13 cellular contexts compared by ENCODE assay signal in the genomic region with DNA sequence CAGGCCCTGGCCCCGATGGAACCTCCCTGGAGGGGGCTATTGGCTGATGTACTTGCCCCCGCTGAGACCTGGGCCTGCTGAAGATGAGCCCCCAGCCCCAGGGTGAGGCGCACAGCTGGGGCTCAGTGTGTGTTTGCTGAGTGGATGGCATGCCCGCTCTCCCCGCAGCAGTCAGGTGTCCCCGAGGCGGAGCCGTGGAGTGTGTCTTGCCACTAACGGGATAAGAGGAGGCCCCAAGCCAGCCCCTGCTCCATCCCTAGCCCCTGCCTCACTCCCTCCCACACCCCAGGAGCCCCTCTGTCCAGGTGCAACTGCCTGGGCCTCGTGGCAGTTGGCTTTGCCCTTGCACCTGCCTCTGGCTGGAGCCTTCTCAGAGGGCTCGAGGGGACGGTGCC.
A peak's percentile ranks its signal among the peaks of the same experiment; 100 is the strongest.
DNase-seq lines count a peak whose midpoint lies in the region; ATAC-seq, FAIRE-seq and TF ChIP-seq lines count a peak whose summit lies in the region.
"Had no signal": no experiment of that assay in that cellular context is flagged by ENCODE, and none has a peak within 500 bp of the region (broad histone marks: within the 10 kb centered on the region; RNA-seq: fewer than 3 reads in every experiment).

No MANE protein-coding gene starts in this region.

- H4K20me1 ChIP-seq in smooth muscle cell (ENCODE audit: low read depth), result no peaks in the 10 kb centered on the region

- no peak overlapping the region for H3K9ac ChIP-seq in smooth muscle cell (ENCODE audit: low read depth)

- H3K4me3 Mint-ChIP-seq in CD4-positive, CD25-positive, alpha-beta regulatory T cell, result no peak overlapping the region
- no peak overlapping the region for H3K4me3 Mint-ChIP-seq in activated B cell treated with CpG ODN at 0.5 μM for 24 hours
- no peak overlapping the region for H3K4me3 Mint-ChIP-seq in immature natural killer cell
- H3K4me3 Mint-ChIP-seq: activated CD4-positive, alpha-beta T cell treated with anti-CD3 and anti-CD28 coated beads, Interleukin-2, amount 10 ng/mL, durations not matched to agents 7 days and 5 days; CD4-positive, alpha-beta memory T cell had no signal

- POLR2A ChIA-PET in activated B cell treated with CpG ODN at 0.5 μM for 24 hours (lab: Charles Lee), result interaction anchor here (0.7 to 1.6 kb wide), 2 partner anchors 18 to 1022 kb away, joined by 3 to 6 read pairs; no protein-coding TSS in a partner anchor

- H2AFZ ChIP-seq in smooth muscle cell (ENCODE audit: low read depth), result no peak overlapping the region

- CTCF ChIA-PET in activated B cell treated with CpG ODN at 0.5 μM for 24 hours (lab: Charles Lee), result interaction anchor here (1.0 kb wide), 1 partner anchor 25 kb away, joined by 3 read pairs; no protein-coding TSS in a partner anchor

- no peak for ATAC-seq in CD4-positive, CD25-positive, alpha-beta regulatory T cell (ENCODE audit: low read depth in 2 of 2)
- no peak for ATAC-seq in activated B cell treated with CpG ODN at 0.5 μM for 24 hours (ENCODE audit: low read depth)
- ATAC-seq in right cardiac atrium, result peak in 1 of 2 donors; percentile 2
- no peak for ATAC-seq in GM18498 (IDR thresholded peaks at IDR 0.05; ENCODE audit: unreplicated experiment)

- no peak overlapping the region for H3K4me3 ChIP-seq in CD4-positive, CD25-positive, alpha-beta regulatory T cell (ENCODE audit: low read depth, low read length)
- H3K4me3 ChIP-seq in right cardiac atrium (ENCODE audit: low read length) (no peak overlapping the region), smooth muscle cell (no peak overlapping the region)
- H3K4me3 ChIP-seq: pancreas had no signal

- no peaks in the 10 kb centered on the region for H3K36me3 Mint-ChIP-seq in CD4-positive, CD25-positive, alpha-beta regulatory T cell
- no peaks in the 10 kb centered on the region for H3K36me3 Mint-ChIP-seq in activated B cell treated with CpG ODN at 0.5 μM for 24 hours (ENCODE audit: low read depth)
- H3K36me3 Mint-ChIP-seq in immature natural killer cell, result no peaks in the 10 kb centered on the region
- H3K36me3 Mint-ChIP-seq: CD4-positive, alpha-beta memory T cell had no signal

- no peak for TF ChIP-seq POLR2A in GM12891 (IDR thresholded peaks at IDR 0.05; ENCODE audit: low read depth, low read length)

- H3K27ac ChIP-seq in CD4-positive, CD25-positive, alpha-beta regulatory T cell (ENCODE audit: insufficient read depth, low read length, poor library complexity, severe bottlenecking), result peak overlapping the region; percentile 61
- H3K27ac ChIP-seq in right cardiac atrium (ENCODE audit: low read length) (peak overlapping the region; percentile 5), smooth muscle cell (ENCODE audit: low read depth) (peak overlapping the region; percentile 44)
- H3K27ac ChIP-seq: pancreas had no signal

- H3K27ac Mint-ChIP-seq in CD4-positive, CD25-positive, alpha-beta regulatory T cell, result peak overlapping the region; percentile 84 to 91 (median 86)
- H3K27ac Mint-ChIP-seq in activated B cell treated with CpG ODN at 0.5 μM for 24 hours (peak overlapping the region; percentile 86), immature natural killer cell (peak overlapping the region in 1 of 6 donors; percentile 4)

- H3F3A ChIP-seq in smooth muscle cell (ENCODE audit: low read depth), result no peaks in the 10 kb centered on the region

- no peak overlapping the region for H3K4me2 ChIP-seq in smooth muscle cell

- WGBS in right cardiac atrium, result 53% methylated on average over 12 of the region's 12 CpGs
- WGBS in smooth muscle cell (ENCODE audit: low lambda C conversion rate), result 86% methylated on average over 12 of the region's 12 CpGs

- peaks cover 12% of the 10 kb centered on the region for H3K4me1 ChIP-seq in CD4-positive, CD25-positive, alpha-beta regulatory T cell (ENCODE audit: control insufficient read depth, insufficient read depth, low read length, poor library complexity, severe bottlenecking)
- H3K4me1 ChIP-seq in right cardiac atrium (ENCODE audit: control insufficient read depth, insufficient read depth, low read length) (no peaks in the 10 kb centered on the region), smooth muscle cell (ENCODE audit: low read depth) (no peaks in the 10 kb centered on the region)
- H3K4me1 ChIP-seq: pancreas had no signal

- H3K27me3 ChIP-seq in CD4-positive, CD25-positive, alpha-beta regulatory T cell (ENCODE audit: control insufficient read depth, insufficient read depth, low read length), result no peaks in the 10 kb centered on the region
- H3K27me3 ChIP-seq in right cardiac atrium (ENCODE audit: control insufficient read depth, insufficient read depth) (no peaks in the 10 kb centered on the region), smooth muscle cell (ENCODE audit: low read depth) (no peaks in the 10 kb centered on the region)
- H3K27me3 ChIP-seq: pancreas had no signal

- no peak for FAIRE-seq in GM12891 (lab: Jason Lieb, UNC)
- FAIRE-seq: pancreas had no signal

- no peaks in the 10 kb centered on the region for H3K9me3 ChIP-seq in CD4-positive, CD25-positive, alpha-beta regulatory T cell (ENCODE audit: control insufficient read depth in 2 of 2, low read length in 2 of 2)
- H3K9me3 ChIP-seq in right cardiac atrium (ENCODE audit: control insufficient read depth, low read length) (no peaks in the 10 kb centered on the region), smooth muscle cell (replicated peaks; ENCODE audit: low read depth) (no peaks in the 10 kb centered on the region)
- H3K9me3 ChIP-seq: pancreas had no signal

- H3K9me3 Mint-ChIP-seq in CD4-positive, CD25-positive, alpha-beta regulatory T cell, result no peaks in the 10 kb centered on the region
- H3K9me3 Mint-ChIP-seq in activated B cell treated with CpG ODN at 0.5 μM for 24 hours (no peaks in the 10 kb centered on the region), immature natural killer cell (no peaks in the 10 kb centered on the region)
- H3K9me3 Mint-ChIP-seq: activated CD4-positive, alpha-beta T cell treated with anti-CD3 and anti-CD28 coated beads, Interleukin-2, amount 10 ng/mL, durations not matched to agents 7 days and 5 days; CD4-positive, alpha-beta memory T cell had no signal

- no peak for DNase-seq in CD4-positive, CD25-positive, alpha-beta regulatory T cell
- no peak for DNase-seq in activated B cell treated with CpG ODN at 0.5 μM for 24 hours
- peak in 2 of 3 donors; percentile 24 to 40 for DNase-seq in right cardiac atrium
- DNase-seq in smooth muscle cell (lab: John Stamatoyannopoulos, UW; ENCODE audit: unreplicated experiment), result no peak
- DNase-seq in immature natural killer cell, result no peak
- no peak for DNase-seq in germinal center (ENCODE audit: low spot score)
- no peak for DNase-seq in GM12891 (ENCODE audit: insufficient read length, low spot score)
- DNase-seq: activated CD4-positive, alpha-beta T cell treated with anti-CD3 and anti-CD28 coated beads, Interleukin-2, amount 10 ng/mL, durations not matched to agents 7 days and 5 days; CD4-positive, alpha-beta memory T cell; NCI-H510A; T-helper 2 cell had no signal

- peaks cover 0 to 8% (median 2%) of the 10 kb centered on the region in 4 donors for H3K4me1 Mint-ChIP-seq in CD4-positive, CD25-positive, alpha-beta regulatory T cell
- H3K4me1 Mint-ChIP-seq in activated B cell treated with CpG ODN at 0.5 μM for 24 hours, result peaks cover 10% of the 10 kb centered on the region
- H3K4me1 Mint-ChIP-seq in immature natural killer cell, result no peaks in the 10 kb centered on the region
- H3K4me1 Mint-ChIP-seq: CD4-positive, alpha-beta memory T cell had no signal

- no peaks in the 10 kb centered on the region for H3K36me3 ChIP-seq in CD4-positive, CD25-positive, alpha-beta regulatory T cell (ENCODE audit: control insufficient read depth, insufficient read depth, low read length)
- H3K36me3 ChIP-seq in smooth muscle cell (ENCODE audit: low read depth), result no peaks in the 10 kb centered on the region
- H3K36me3 ChIP-seq: pancreas had no signal

- H3K27me3 Mint-ChIP-seq in CD4-positive, CD25-positive, alpha-beta regulatory T cell, result no peaks in the 10 kb centered on the region
- H3K27me3 Mint-ChIP-seq in activated B cell treated with CpG ODN at 0.5 μM for 24 hours (no peaks in the 10 kb centered on the region), immature natural killer cell (ENCODE audit: low read depth in 3 of 3) (peaks cover 0 to 3% (median 2%) of the 10 kb centered on the region in 3 donors)
- H3K27me3 Mint-ChIP-seq: activated CD4-positive, alpha-beta T cell treated with anti-CD3 and anti-CD28 coated beads, Interleukin-2, amount 10 ng/mL, durations not matched to agents 7 days and 5 days; CD4-positive, alpha-beta memory T cell had no signal

- intact Hi-C loops in activated B cell treated with CpG ODN at 0.5 μM for 24 hours (cut with micrococcal nuclease), result loop anchor here (1.0 kb wide), 1 partner anchor 18 kb away; no protein-coding TSS in a partner anchor
- intact Hi-C loops in right cardiac atrium (cut with DNase I), result no loop called here

- TF ChIP-seq CTCF in activated B cell treated with CpG ODN at 0.5 μM for 24 hours (IDR thresholded peaks at IDR 0.05) (no peak), smooth muscle cell (IDR thresholded peaks at IDR 0.05; ENCODE audit: borderline replicate concordance, insufficient read depth, poor library complexity, severe bottlenecking) (no peak)

- H3K79me2 ChIP-seq in smooth muscle cell (ENCODE audit: low read depth), result no peaks in the 10 kb centered on the region

TF ChIP-seq in GM12891, 5 proteins besides CTCF, POLR2A, EP300 and RAD21:
- no peak for TF ChIP-seq SPI1 (IDR thresholded peaks at IDR 0.05; ENCODE audit: low read depth, low read length)
- no peak for TF ChIP-seq PAX5 (IDR thresholded peaks at IDR 0.05; ENCODE audit: insufficient read depth, low read length, severe bottlenecking)
- TF ChIP-seq POU2F2 (IDR thresholded peaks at IDR 0.05; ENCODE audit: low read depth, low read length), result no peak
- no peak for TF ChIP-seq TAF1 (IDR thresholded peaks at IDR 0.05; ENCODE audit: low read depth, low read length)
- no peak for TF ChIP-seq POLR2AphosphoS5 (IDR thresholded peaks at IDR 0.05; ENCODE audit: low read depth, low read length)
TF ChIP-seq in GM12891: peak in this region for 0.

Comparison
In these comparisons a context has a peak if more than half of its experiments do, and no peak if none do; other contexts are left out.
1. DNase-seq: peak in right cardiac atrium (2 of 3); none in CD4-positive, CD25-positive, alpha-beta regulatory T cell (0 of 3), activated B cell treated with CpG ODN at 0.5 μM for 24 hours (single experiment), smooth muscle cell (single experiment), immature natural killer cell (0 of 3), germinal center (single experiment) and GM12891 (single experiment).
2. H3K27ac ChIP-seq: peak in every context shown above with its lines; median percentile 61 in CD4-positive, CD25-positive, alpha-beta regulatory T cell; 44 in smooth muscle cell; 5 in right cardiac atrium.